In the genomic region with DNA sequence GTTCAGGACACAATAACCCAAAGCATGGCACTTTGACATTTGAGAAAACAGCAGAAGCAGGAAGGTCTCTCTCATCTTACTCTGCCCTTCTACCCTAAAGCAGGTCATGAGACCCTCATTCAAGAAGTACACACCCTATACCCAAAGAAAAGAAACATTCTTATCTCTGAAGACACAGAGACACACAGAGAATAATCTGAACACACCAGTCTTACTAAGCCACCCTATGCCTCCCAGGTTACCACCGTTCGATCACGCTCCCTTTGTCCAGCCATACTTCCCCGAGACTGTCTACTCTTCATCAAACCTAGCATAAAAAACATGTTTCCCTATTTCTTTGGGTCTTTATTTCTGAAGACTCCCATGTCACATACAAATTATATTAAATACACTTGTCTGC, we compare ENCODE assay signal across 1 cellular context.
TF ChIP-seq lines count a peak whose summit lies in the region.

No MANE protein-coding gene starts in this region.

TF ChIP-seq in K562, 482 proteins besides CTCF, POLR2A, EP300 and RAD21 (continues in another document):
- TF ChIP-seq STAT5A (IDR thresholded peaks at IDR 0.05; ENCODE audit: borderline replicate concordance, low read length), result 0 out of 2 replicates have a peak, but pooled peaks have one; percentile 22
- TF ChIP-seq MTA2 (IDR thresholded peaks at IDR 0.05; ENCODE audit: low read depth), result peak; percentile 65
- no peak for TF ChIP-seq ZNF764 (CRISPR knock-in tag; IDR thresholded peaks at IDR 0.05; ENCODE audit: low read depth)
- peak; percentile 90 for TF ChIP-seq CBFA2T3 (IDR thresholded peaks at IDR 0.05)
- no peak for TF ChIP-seq L3MBTL2 (IDR thresholded peaks at IDR 0.05)
- TF ChIP-seq NFIC (IDR thresholded peaks at IDR 0.05), result 0 out of 2 replicates have a peak, but pooled peaks have one; percentile 24
- TF ChIP-seq, protein P1, sequence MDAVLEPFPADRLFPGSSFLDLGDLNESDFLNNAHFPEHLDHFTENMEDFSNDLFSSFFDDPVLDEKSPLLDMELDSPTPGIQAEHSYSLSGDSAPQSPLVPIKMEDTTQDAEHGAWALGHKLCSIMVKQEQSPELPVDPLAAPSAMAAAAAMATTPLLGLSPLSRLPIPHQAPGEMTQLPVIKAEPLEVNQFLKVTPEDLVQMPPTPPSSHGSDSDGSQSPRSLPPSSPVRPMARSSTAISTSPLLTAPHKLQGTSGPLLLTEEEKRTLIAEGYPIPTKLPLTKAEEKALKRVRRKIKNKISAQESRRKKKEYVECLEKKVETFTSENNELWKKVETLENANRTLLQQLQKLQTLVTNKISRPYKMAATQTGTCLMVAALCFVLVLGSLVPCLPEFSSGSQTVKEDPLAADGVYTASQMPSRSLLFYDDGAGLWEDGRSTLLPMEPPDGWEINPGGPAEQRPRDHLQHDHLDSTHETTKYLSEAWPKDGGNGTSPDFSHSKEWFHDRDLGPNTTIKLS (IDR thresholded peaks at IDR 0.05; ENCODE audit: borderline replicate concordance, low read depth), result no peak
- TF ChIP-seq SRSF7 (optimal IDR thresholded peaks at IDR 0.05; ENCODE audit: low read depth, low read length), result no peak
- no peak for TF ChIP-seq FOXK1 (CRISPR knock-in tag; IDR thresholded peaks at IDR 0.05; ENCODE audit: borderline replicate concordance)
- peak; percentile 7; the same call in 1 of the 2 replicates for TF ChIP-seq BHLHE40 (IDR thresholded peaks at IDR 0.05; ENCODE audit: low read length)
- TF ChIP-seq, protein P2, sequence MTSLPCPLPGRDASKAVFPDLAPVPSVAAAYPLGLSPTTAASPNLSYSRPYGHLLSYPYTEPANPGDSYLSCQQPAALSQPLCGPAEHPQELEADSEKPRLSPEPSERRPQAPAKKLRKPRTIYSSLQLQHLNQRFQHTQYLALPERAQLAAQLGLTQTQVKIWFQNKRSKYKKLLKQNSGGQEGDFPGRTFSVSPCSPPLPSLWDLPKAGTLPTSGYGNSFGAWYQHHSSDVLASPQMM (CRISPR knock-in tag; IDR thresholded peaks at IDR 0.05), result no peak
- TF ChIP-seq, protein P3, sequence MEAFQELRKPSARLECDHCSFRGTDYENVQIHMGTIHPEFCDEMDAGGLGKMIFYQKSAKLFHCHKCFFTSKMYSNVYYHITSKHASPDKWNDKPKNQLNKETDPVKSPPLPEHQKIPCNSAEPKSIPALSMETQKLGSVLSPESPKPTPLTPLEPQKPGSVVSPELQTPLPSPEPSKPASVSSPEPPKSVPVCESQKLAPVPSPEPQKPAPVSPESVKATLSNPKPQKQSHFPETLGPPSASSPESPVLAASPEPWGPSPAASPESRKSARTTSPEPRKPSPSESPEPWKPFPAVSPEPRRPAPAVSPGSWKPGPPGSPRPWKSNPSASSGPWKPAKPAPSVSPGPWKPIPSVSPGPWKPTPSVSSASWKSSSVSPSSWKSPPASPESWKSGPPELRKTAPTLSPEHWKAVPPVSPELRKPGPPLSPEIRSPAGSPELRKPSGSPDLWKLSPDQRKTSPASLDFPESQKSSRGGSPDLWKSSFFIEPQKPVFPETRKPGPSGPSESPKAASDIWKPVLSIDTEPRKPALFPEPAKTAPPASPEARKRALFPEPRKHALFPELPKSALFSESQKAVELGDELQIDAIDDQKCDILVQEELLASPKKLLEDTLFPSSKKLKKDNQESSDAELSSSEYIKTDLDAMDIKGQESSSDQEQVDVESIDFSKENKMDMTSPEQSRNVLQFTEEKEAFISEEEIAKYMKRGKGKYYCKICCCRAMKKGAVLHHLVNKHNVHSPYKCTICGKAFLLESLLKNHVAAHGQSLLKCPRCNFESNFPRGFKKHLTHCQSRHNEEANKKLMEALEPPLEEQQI (IDR thresholded peaks at IDR 0.05), result 0 out of 2 replicates have a peak, but pooled peaks have one; percentile 22
- no peak for TF ChIP-seq DIDO1 (tag; IDR thresholded peaks at IDR 0.05; ENCODE audit: low read depth)
- TF ChIP-seq, protein P4, sequence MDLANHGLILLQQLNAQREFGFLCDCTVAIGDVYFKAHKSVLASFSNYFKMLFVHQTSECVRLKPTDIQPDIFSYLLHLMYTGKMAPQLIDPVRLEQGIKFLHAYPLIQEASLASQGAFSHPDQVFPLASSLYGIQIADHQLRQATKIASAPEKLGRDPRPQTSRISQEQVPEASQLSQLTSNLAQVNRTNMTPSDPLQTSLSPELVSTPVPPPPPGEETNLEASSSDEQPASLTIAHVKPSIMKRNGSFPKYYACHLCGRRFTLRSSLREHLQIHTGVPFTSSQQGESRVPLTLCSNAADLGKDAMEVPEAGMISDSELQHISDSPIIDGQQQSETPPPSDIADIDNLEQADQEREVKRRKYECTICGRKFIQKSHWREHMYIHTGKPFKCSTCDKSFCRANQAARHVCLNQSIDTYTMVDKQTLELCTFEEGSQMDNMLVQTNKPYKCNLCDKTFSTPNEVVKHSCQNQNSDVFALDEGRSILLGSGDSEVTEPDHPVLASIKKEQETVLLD (IDR thresholded peaks at IDR 0.05), result 0 out of 2 replicates have a peak, but pooled peaks have one; percentile 29
- TF ChIP-seq SOX6 (IDR thresholded peaks at IDR 0.05), result peak; percentile 42
- TF ChIP-seq CC2D1A (IDR thresholded peaks at IDR 0.05), result peak; percentile 18; the same call in 1 of the 2 replicates
- TF ChIP-seq KAT8 (IDR thresholded peaks at IDR 0.05; ENCODE audit: low read depth), result no peak
- no peak for TF ChIP-seq SMC3 (conservative IDR thresholded peaks at IDR 0.05; ENCODE audit: insufficient read depth, low read depth, low read length)
- TF ChIP-seq, protein P5, sequence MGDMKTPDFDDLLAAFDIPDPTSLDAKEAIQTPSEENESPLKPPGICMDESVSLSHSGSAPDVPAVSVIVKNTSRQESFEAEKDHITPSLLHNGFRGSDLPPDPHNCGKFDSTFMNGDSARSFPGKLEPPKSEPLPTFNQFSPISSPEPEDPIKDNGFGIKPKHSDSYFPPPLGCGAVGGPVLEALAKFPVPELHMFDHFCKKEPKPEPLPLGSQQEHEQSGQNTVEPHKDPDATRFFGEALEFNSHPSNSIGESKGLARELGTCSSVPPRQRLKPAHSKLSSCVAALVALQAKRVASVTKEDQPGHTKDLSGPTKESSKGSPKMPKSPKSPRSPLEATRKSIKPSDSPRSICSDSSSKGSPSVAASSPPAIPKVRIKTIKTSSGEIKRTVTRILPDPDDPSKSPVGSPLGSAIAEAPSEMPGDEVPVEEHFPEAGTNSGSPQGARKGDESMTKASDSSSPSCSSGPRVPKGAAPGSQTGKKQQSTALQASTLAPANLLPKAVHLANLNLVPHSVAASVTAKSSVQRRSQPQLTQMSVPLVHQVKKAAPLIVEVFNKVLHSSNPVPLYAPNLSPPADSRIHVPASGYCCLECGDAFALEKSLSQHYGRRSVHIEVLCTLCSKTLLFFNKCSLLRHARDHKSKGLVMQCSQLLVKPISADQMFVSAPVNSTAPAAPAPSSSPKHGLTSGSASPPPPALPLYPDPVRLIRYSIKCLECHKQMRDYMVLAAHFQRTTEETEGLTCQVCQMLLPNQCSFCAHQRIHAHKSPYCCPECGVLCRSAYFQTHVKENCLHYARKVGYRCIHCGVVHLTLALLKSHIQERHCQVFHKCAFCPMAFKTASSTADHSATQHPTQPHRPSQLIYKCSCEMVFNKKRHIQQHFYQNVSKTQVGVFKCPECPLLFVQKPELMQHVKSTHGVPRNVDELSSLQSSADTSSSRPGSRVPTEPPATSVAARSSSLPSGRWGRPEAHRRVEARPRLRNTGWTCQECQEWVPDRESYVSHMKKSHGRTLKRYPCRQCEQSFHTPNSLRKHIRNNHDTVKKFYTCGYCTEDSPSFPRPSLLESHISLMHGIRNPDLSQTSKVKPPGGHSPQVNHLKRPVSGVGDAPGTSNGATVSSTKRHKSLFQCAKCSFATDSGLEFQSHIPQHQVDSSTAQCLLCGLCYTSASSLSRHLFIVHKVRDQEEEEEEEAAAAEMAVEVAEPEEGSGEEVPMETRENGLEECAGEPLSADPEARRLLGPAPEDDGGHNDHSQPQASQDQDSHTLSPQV (IDR thresholded peaks at IDR 0.05), result peak; percentile 38; the same call in 1 of the 2 replicates
- TF ChIP-seq, protein P6, sequence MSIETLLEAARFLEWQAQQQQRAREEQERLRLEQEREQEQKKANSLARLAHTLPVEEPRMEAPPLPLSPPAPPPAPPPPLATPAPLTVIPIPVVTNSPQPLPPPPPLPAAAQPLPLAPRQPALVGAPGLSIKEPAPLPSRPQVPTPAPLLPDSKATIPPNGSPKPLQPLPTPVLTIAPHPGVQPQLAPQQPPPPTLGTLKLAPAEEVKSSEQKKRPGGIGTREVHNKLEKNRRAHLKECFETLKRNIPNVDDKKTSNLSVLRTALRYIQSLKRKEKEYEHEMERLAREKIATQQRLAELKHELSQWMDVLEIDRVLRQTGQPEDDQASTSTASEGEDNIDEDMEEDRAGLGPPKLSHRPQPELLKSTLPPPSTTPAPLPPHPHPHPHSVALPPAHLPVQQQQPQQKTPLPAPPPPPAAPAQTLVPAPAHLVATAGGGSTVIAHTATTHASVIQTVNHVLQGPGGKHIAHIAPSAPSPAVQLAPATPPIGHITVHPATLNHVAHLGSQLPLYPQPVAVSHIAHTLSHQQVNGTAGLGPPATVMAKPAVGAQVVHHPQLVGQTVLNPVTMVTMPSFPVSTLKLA (conservative IDR thresholded peaks at IDR 0.05), result no peak
- no peak for TF ChIP-seq ZC3H8 (IDR thresholded peaks at IDR 0.05)
- TF ChIP-seq BRF1 (IDR thresholded peaks at IDR 0.05; ENCODE audit: borderline replicate concordance, extremely low read depth, insufficient read length), result no peak
- TF ChIP-seq, protein P7, sequence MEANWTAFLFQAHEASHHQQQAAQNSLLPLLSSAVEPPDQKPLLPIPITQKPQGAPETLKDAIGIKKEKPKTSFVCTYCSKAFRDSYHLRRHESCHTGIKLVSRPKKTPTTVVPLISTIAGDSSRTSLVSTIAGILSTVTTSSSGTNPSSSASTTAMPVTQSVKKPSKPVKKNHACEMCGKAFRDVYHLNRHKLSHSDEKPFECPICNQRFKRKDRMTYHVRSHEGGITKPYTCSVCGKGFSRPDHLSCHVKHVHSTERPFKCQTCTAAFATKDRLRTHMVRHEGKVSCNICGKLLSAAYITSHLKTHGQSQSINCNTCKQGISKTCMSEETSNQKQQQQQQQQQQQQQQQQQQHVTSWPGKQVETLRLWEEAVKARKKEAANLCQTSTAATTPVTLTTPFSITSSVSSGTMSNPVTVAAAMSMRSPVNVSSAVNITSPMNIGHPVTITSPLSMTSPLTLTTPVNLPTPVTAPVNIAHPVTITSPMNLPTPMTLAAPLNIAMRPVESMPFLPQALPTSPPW (CRISPR knock-in tag; IDR thresholded peaks at IDR 0.05), result no peak
- peak; percentile 24; the same call in 1 of the 2 replicates for TF ChIP-seq BCOR (IDR thresholded peaks at IDR 0.05)
- peak; percentile 71 for TF ChIP-seq SMARCA4 (IDR thresholded peaks at IDR 0.05)
- TF ChIP-seq MCM3 (IDR thresholded peaks at IDR 0.05), result no peak
- no peak for TF ChIP-seq ELF4 (CRISPR knock-in tag; IDR thresholded peaks at IDR 0.05)
- TF ChIP-seq, protein P8, sequence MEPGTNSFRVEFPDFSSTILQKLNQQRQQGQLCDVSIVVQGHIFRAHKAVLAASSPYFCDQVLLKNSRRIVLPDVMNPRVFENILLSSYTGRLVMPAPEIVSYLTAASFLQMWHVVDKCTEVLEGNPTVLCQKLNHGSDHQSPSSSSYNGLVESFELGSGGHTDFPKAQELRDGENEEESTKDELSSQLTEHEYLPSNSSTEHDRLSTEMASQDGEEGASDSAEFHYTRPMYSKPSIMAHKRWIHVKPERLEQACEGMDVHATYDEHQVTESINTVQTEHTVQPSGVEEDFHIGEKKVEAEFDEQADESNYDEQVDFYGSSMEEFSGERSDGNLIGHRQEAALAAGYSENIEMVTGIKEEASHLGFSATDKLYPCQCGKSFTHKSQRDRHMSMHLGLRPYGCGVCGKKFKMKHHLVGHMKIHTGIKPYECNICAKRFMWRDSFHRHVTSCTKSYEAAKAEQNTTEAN (CRISPR knock-in tag; IDR thresholded peaks at IDR 0.05), result no peak
- peak; percentile 81 for TF ChIP-seq DPF2 (IDR thresholded peaks at IDR 0.05)
- TF ChIP-seq, protein P9, sequence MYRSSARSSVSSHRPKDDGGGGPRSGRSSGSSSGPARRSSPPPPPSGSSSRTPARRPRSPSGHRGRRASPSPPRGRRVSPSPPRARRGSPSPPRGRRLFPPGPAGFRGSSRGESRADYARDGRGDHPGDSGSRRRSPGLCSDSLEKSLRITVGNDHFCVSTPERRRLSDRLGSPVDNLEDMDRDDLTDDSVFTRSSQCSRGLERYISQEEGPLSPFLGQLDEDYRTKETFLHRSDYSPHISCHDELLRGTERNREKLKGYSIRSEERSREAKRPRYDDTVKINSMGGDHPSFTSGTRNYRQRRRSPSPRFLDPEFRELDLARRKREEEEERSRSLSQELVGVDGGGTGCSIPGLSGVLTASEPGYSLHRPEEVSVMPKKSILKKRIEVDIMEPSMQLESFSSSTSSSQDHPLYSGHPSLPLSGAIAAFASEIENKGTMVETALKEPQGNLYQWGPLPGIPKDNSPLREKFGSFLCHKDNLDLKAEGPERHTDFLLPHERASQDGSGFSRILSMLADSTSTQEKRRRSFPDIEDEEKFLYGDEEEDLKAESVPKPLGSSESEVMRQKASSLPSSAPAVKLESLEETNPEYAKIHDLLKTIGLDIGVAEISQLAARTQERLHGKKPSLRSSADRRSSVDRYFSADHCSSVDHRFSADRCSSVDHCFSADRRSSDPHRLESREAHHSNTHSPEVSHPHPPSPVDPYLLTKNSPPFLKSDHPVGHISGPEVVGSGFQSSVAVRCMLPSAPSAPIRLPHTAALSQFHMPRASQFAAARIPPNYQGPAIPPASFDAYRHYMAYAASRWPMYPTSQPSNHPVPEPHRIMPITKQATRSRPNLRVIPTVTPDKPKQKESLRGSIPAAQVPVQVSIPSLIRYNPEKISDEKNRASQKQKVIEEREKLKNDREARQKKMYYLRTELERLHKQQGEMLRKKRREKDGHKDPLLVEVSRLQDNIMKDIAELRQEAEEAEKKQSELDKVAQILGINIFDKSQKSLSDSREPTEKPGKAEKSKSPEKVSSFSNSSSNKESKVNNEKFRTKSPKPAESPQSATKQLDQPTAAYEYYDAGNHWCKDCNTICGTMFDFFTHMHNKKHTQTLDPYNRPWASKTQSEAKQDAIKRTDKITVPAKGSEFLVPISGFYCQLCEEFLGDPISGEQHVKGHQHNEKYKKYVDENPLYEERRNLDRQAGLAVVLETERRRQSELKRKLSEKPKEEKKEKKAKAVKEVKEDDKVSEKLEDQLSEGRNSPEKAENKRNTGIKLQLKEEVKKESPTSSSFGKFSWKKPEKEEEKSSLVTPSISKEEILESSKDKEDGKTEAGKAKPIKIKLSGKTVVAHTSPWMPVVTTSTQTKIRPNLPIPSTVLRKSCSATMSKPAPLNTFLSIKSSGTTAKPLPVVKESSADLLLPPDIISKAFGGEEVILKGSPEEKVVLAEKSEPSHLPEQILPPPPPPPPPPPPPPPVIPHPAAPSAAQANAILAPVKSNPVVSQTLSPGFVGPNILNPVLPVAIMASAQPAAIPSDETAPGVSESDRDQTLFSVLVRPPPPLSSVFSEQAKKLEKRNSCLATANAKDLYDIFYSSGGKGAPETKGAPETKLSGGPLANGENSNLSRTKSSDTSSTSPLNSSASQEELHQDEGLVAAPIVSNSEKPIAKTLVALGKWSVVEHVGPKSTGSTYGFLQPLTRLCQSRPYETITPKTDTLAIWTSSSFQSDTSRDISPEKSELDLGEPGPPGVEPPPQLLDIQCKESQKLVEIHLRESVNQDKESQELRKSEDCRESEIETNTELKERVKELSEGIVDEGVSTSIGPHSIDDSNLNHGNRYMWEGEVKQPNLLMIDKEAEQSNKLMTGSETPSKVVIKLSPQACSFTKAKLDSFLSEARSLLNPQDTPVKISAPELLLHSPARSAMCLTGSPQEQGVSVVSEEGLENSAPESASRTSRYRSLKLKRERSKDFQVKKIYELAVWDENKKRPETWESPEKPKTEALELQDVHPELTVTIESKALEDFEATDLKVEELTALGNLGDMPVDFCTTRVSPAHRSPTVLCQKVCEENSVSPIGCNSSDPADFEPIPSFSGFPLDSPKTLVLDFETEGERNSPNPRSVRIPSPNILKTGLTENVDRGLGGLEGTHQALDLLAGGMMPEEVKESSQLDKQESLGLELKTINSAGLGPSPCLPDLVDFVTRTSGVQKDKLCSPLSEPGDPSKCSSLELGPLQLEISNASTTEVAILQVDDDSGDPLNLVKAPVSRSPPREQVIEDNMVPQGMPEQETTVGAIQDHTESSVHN (IDR thresholded peaks at IDR 0.05; ENCODE audit: borderline replicate concordance in 1 of 2, low read depth in 1 of 2), result no peak
- no peak for TF ChIP-seq ILF3 (IDR thresholded peaks at IDR 0.05; ENCODE audit: borderline replicate concordance)
